ENCODE assay signal across 20 cellular contexts in genomic region chr22:43167001-43167589, GRCh38. TPM values are rescaled to one million over a fixed set of nuclear protein-coding genes. Genes with fewer than 3 reads are reported as not detected.
DNase-seq lines count a peak whose midpoint lies in the region; ATAC-seq and TF ChIP-seq lines count a peak whose summit lies in the region.
"Had no signal": no experiment of that assay in that cellular context is flagged by ENCODE, and none has a peak within 500 bp of the region (broad histone marks: within the 10 kb centered on the region; RNA-seq: fewer than 3 reads in every experiment).

No MANE protein-coding gene starts in this region.

- H3K4me1 Mint-ChIP-seq in endodermal cell, result peaks cover 9% of the 10 kb centered on the region

- H3K9me3 ChIP-seq in left ventricle myocardium inferior (replicated peaks) (no peaks in the 10 kb centered on the region), Panc1 (ENCODE audit: control insufficient read depth, insufficient read depth, low read depth, low read length) (no peaks in the 10 kb centered on the region), endodermal cell (ENCODE audit: control insufficient read depth, low read length) (no peaks in the 10 kb centered on the region)
- H3K9me3 ChIP-seq: BE2C, SJSA1 had no signal

- peak overlapping the region; percentile 55 for H3K27ac Mint-ChIP-seq in endodermal cell
- H3K27ac Mint-ChIP-seq: T-cell had no signal

- no peak overlapping the region for H3K4me3 Mint-ChIP-seq in endodermal cell
- H3K4me3 Mint-ChIP-seq: T-cell had no signal

- peaks cover 31% of the 10 kb centered on the region for H3K36me3 Mint-ChIP-seq in endodermal cell (ENCODE audit: low read depth)

- TSS peak; percentile 85 for BruUV-seq in Panc1 (replicated peaks; lab: Mats Ljungman, UMichigan)

- H3K27me3 Mint-ChIP-seq in endodermal cell (ENCODE audit: insufficient read depth), result no peaks in the 10 kb centered on the region
- H3K27me3 Mint-ChIP-seq: T-cell had no signal

- H3K9me3 Mint-ChIP-seq in endodermal cell, result no peaks in the 10 kb centered on the region
- H3K9me3 Mint-ChIP-seq: T-cell had no signal

- H3K9ac ChIP-seq in endodermal cell (ENCODE audit: extremely low read depth, low read length, poor library complexity, severe bottlenecking), result no peak overlapping the region

- no peak for TF ChIP-seq CTCF in left ventricle myocardium inferior (IDR thresholded peaks at IDR 0.05; ENCODE audit: borderline replicate concordance)
- TF ChIP-seq CTCF in Panc1 (IDR thresholded peaks at IDR 0.05), result no peak
- TF ChIP-seq CTCF in endodermal cell (conservative IDR thresholded peaks at IDR 0.05), result no peak

- H3K4me1 ChIP-seq in left ventricle myocardium inferior (peaks cover 23% of the 10 kb centered on the region), Panc1 (ENCODE audit: control insufficient read depth, insufficient read depth, low read length) (no peaks in the 10 kb centered on the region), endodermal cell (ENCODE audit: control insufficient read depth, insufficient read depth, low read length) (no peaks in the 10 kb centered on the region)
- H3K4me1 ChIP-seq: BE2C, SJSA1 had no signal

- peak; percentile 13 for DNase-seq in left ventricle myocardium inferior
- DNase-seq in left ventricle myocardium superior, result no peak
- DNase-seq in Panc1 (ENCODE audit: low read depth, low spot score), result no peak
- no peak for DNase-seq in endodermal cell
- DNase-seq in NCI-H2171 (lab: John Stamatoyannopoulos, UW), result no peak
- no peak for DNase-seq in NCI-H774 (lab: John Stamatoyannopoulos, UW)
- DNase-seq in activated gamma-delta T cell treated with Interleukin-2 at 50 U/mL for 16 hours, result no peak
- DNase-seq: ACHN, BE2C, Calu3, DMS79 treated with DMSO at 0.1 percent for 48 hours, KG1, MM.1S, NCI-H1417, NCI-H1694, NCI-H2029 treated with DMSO at 0.1 percent for 48 hours, NCI-H2227 treated with DMSO at 0.1 percent for 48 hours, NCI-H526 treated with DMSO at 0.1 percent for 48 hours, T-cell had no signal

- WGBS in endodermal cell (ENCODE audit: insufficient coverage in 1 of 2, insufficient read length in 1 of 2), 2 experiments, result 93 to 94% methylated on average over 14 to 19 of the region's 19 CpGs

- H3K4me3 ChIP-seq in left ventricle myocardium inferior, result no peak overlapping the region
- no peak overlapping the region for H3K4me3 ChIP-seq in Panc1 (ENCODE audit: low read depth in 2 of 2, low read length in 2 of 2)
- no peak overlapping the region for H3K4me3 ChIP-seq in endodermal cell (ENCODE audit: low read length)
- H3K4me3 ChIP-seq: SJSA1 had no signal

- ATAC-seq in left ventricle myocardium superior, result no peak
- no peak for ATAC-seq in Panc1
- ATAC-seq: T-cell had no signal

- H3K27ac ChIP-seq in left ventricle myocardium inferior (replicated peaks) (no peak overlapping the region), Panc1 (ENCODE audit: low read length) (no peak overlapping the region), endodermal cell (ENCODE audit: low read depth, low read length) (no peak overlapping the region)
- H3K27ac ChIP-seq: SJSA1 had no signal

- CTCF ChIA-PET in Panc1 (lab: Charles Lee), result no interaction called here

- in situ Hi-C loops in Panc1 (cut with HindIII; ENCODE audit: low pct_unique_long_range_greater_than_20kb, low sequenced_read_pairs), result no loop called here

- POLR2A ChIA-PET in Panc1 (lab: Charles Lee), result no interaction called here

- H3K36me3 ChIP-seq in left ventricle myocardium inferior (peaks cover 42% of the 10 kb centered on the region), Panc1 (ENCODE audit: control insufficient read depth, insufficient read depth, low read length) (no peaks in the 10 kb centered on the region), endodermal cell (ENCODE audit: control insufficient read depth, insufficient read depth, low read length) (peaks cover 11% of the 10 kb centered on the region)

- intact Hi-C loops in left ventricle myocardium inferior (cut with micrococcal nuclease), result no loop called here
- intact Hi-C loops in left ventricle myocardium superior (cut with micrococcal nuclease), result no loop called here
- intact Hi-C loops in Panc1 (cut with micrococcal nuclease; ENCODE audit: unreplicated experiment), result no loop called here

- H3K27me3 ChIP-seq in left ventricle myocardium inferior (ENCODE audit: low read depth), result no peaks in the 10 kb centered on the region
- no peaks in the 10 kb centered on the region for H3K27me3 ChIP-seq in Panc1 (ENCODE audit: control insufficient read depth, insufficient read depth, low read length)
- no peaks in the 10 kb centered on the region for H3K27me3 ChIP-seq in endodermal cell (ENCODE audit: control insufficient read depth, insufficient read depth, low read length, poor library complexity, severe bottlenecking)
- H3K27me3 ChIP-seq: BE2C, SJSA1 had no signal

RNA-seq across cellular contexts. Expression of gene TSPO, which starts 15.7 kb away (rescaled TPM):
- total RNA-seq in left ventricle myocardium inferior (128 TPM), left ventricle myocardium superior (119 TPM), Panc1 (2021; ENCODE audit: unreplicated experiment) (144 TPM), endodermal cell (10 to 100 TPM in 1 of 2 donors, 1 to 10 TPM in 1; 9.6 to 12.3 TPM)
- polyA plus RNA-seq in Panc1 (2012; ENCODE audit: insufficient read length), result 228 TPM
- 25.2 TPM for polyA plus RNA-seq in endodermal cell (2013, experiment 1 of 2)
- 20.9 TPM for polyA plus RNA-seq in endodermal cell (2013, experiment 2 of 2)

RNA-seq across cellular contexts. Expression of gene TTLL12, which starts 19.8 kb away (rescaled TPM):
- total RNA-seq in left ventricle myocardium inferior (12.6 TPM), left ventricle myocardium superior (12.3 TPM), Panc1 (2021; ENCODE audit: unreplicated experiment) (26.3 TPM), endodermal cell (10 to 100 TPM; 49.8 to 71.0 TPM)
- polyA plus RNA-seq in Panc1 (2012; ENCODE audit: insufficient read length), result 28.8 TPM
- polyA plus RNA-seq in endodermal cell (2013, experiment 1 of 2), result 39.6 TPM
- 33.2 TPM for polyA plus RNA-seq in endodermal cell (2013, experiment 2 of 2)

RNA-seq across cellular contexts. Expression of gene MCAT, which starts 23.9 kb away (rescaled TPM):
- total RNA-seq in left ventricle myocardium inferior (16.4 TPM), left ventricle myocardium superior (13.4 TPM), Panc1 (2021; ENCODE audit: unreplicated experiment) (16.3 TPM), endodermal cell (10 to 100 TPM; 17.1 to 19.9 TPM)
- 25.1 TPM for polyA plus RNA-seq in Panc1 (2012; ENCODE audit: insufficient read length)
- 14.7 TPM for polyA plus RNA-seq in endodermal cell (2013, experiment 1 of 2)
- 14.6 TPM for polyA plus RNA-seq in endodermal cell (2013, experiment 2 of 2)

RNA-seq across cellular contexts. Expression of gene BIK, which starts 56.5 kb away (rescaled TPM):
- total RNA-seq in left ventricle myocardium inferior (0.41 TPM), left ventricle myocardium superior (not detected), Panc1 (2021; ENCODE audit: unreplicated experiment) (0.18 TPM), endodermal cell (10 to 100 TPM in 1 of 2 donors, 1 to 10 TPM in 1; 5.8 to 13.3 TPM)
- polyA plus RNA-seq in Panc1 (2012; ENCODE audit: insufficient read length), result not detected
- 0.82 TPM for polyA plus RNA-seq in endodermal cell (2013, experiment 1 of 2)
- 0.79 TPM for polyA plus RNA-seq in endodermal cell (2013, experiment 2 of 2)
